Comparison of ENCODE assay signal across 1 cellular context in genomic region chr11:66243816-66244215, GRCh38.
TF ChIP-seq lines count a peak whose summit lies in the region.

No MANE protein-coding gene starts in this region.

TF ChIP-seq in GM23338, 12 proteins besides CTCF, POLR2A, EP300 and RAD21:
- TF ChIP-seq JUNB (IDR thresholded peaks at IDR 0.05; ENCODE audit: unreplicated experiment) (no peak), EZH2 (IDR thresholded peaks at IDR 0.05; ENCODE audit: low read depth, unreplicated experiment) (no peak), REST (IDR thresholded peaks at IDR 0.05; ENCODE audit: unreplicated experiment) (no peak), ZNF331 (CRISPR knock-in tag; IDR thresholded peaks at IDR 0.05; ENCODE audit: low read depth) (no peak), NANOG (IDR thresholded peaks at IDR 0.05; ENCODE audit: borderline replicate concordance) (no peak), POLR2AphosphoS5 (IDR thresholded peaks at IDR 0.05; ENCODE audit: low read depth) (no peak), ETS1 (IDR thresholded peaks at IDR 0.05) (no peak), EZH2phosphoT487 (IDR thresholded peaks at IDR 0.05; ENCODE audit: unreplicated experiment) (no peak), ZNF114 (CRISPR knock-in tag; IDR thresholded peaks at IDR 0.05) (no peak), CREB1 (CRISPR knock-in tag; IDR thresholded peaks at IDR 0.05; ENCODE audit: low read depth) (no peak), STAT1 (IDR thresholded peaks at IDR 0.05; ENCODE audit: unreplicated experiment) (no peak)
- TF ChIP-seq, protein P1, sequence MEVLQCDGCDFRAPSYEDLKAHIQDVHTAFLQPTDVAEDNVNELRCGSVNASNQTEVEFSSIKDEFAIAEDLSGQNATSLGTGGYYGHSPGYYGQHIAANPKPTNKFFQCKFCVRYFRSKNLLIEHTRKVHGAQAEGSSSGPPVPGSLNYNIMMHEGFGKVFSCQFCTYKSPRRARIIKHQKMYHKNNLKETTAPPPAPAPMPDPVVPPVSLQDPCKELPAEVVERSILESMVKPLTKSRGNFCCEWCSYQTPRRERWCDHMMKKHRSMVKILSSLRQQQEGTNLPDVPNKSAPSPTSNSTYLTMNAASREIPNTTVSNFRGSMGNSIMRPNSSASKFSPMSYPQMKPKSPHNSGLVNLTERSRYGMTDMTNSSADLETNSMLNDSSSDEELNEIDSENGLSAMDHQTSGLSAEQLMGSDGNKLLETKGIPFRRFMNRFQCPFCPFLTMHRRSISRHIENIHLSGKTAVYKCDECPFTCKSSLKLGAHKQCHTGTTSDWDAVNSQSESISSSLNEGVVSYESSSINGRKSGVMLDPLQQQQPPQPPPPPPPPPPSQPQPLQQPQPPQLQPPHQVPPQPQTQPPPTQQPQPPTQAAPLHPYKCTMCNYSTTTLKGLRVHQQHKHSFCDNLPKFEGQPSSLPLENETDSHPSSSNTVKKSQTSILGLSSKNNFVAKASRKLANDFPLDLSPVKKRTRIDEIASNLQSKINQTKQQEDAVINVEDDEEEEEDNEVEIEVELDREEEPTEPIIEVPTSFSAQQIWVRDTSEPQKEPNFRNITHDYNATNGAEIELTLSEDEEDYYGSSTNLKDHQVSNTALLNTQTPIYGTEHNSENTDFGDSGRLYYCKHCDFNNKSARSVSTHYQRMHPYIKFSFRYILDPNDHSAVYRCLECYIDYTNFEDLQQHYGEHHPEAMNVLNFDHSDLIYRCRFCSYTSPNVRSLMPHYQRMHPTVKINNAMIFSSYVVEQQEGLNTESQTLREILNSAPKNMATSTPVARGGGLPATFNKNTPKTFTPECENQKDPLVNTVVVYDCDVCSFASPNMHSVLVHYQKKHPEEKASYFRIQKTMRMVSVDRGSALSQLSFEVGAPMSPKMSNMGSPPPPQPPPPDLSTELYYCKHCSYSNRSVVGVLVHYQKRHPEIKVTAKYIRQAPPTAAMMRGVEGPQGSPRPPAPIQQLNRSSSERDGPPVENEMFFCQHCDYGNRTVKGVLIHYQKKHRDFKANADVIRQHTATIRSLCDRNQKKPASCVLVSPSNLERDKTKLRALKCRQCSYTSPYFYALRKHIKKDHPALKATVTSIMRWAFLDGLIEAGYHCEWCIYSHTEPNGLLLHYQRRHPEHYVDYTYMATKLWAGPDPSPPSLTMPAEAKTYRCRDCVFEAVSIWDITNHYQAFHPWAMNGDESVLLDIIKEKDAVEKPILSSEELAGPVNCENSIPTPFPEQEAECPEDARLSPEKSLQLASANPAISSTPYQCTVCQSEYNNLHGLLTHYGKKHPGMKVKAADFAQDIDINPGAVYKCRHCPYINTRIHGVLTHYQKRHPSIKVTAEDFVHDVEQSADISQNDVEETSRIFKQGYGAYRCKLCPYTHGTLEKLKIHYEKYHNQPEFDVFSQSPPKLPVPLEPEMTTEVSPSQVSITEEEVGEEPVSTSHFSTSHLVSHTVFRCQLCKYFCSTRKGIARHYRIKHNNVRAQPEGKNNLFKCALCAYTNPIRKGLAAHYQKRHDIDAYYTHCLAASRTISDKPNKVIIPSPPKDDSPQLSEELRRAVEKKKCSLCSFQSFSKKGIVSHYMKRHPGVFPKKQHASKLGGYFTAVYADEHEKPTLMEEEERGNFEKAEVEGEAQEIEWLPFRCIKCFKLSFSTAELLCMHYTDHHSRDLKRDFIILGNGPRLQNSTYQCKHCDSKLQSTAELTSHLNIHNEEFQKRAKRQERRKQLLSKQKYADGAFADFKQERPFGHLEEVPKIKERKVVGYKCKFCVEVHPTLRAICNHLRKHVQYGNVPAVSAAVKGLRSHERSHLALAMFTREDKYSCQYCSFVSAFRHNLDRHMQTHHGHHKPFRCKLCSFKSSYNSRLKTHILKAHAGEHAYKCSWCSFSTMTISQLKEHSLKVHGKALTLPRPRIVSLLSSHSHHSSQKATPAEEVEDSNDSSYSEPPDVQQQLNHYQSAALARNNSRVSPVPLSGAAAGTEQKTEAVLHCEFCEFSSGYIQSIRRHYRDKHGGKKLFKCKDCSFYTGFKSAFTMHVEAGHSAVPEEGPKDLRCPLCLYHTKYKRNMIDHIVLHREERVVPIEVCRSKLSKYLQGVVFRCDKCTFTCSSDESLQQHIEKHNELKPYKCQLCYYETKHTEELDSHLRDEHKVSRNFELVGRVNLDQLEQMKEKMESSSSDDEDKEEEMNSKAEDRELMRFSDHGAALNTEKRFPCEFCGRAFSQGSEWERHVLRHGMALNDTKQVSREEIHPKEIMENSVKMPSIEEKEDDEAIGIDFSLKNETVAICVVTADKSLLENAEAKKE (CRISPR knock-in tag; IDR thresholded peaks at IDR 0.05) = no peak
TF ChIP-seq in GM23338: peak in this region for 0.
